In the genomic region with DNA sequence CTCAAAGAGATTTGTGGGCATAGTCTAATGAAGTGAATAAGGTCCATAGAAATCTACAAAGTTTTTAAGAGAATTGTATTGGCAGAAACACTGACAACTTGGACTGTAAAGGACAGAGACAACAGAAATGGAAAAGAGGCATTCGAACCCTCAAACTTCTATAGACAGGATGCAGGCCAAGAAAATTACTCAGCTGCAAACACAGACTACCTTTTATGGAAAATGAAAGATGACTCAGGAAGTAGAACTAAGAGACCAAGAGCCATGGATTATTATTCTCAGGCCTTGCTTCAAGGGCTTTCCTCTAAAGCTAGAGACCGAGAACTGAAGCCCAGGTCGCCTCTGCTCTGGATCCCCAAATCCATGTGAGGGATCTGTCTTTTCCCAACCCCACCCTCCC, we compare ENCODE assay signal across 24 cellular contexts. TPM values are rescaled to one million over a fixed set of nuclear protein-coding genes. Genes with fewer than 3 reads are reported as not detected.
"Had no signal": no experiment of that assay in that cellular context is flagged by ENCODE, and none has a peak within 500 bp of the region (broad histone marks: within the 10 kb centered on the region; RNA-seq: fewer than 3 reads in every experiment).

No MANE protein-coding gene starts in this region.

- H3K27me3 ChIP-seq: adrenal gland, esophagus squamous epithelium, left lung, pancreas, upper lobe of right lung had no signal

- H3K4me3 ChIP-seq: adrenal gland, coronary artery, esophagus squamous epithelium, left lung, pancreas, thoracic aorta, upper lobe of right lung had no signal

- DNase-seq: adrenal gland; effector CD4-positive, alpha-beta T cell; esophagus squamous epithelium; hippocampal formation; left lung; mammary epithelial cell; naive B cell; pancreas; stimulated activated CD4-positive, alpha-beta T cell treated with anti-CD3 and anti-CD28 coated beads, Interleukin-12 subunit alpha, Interleukin-12 subunit beta, amount 100 ng/mL, for 4 hours; stimulated activated CD4-positive, alpha-beta T cell treated with anti-CD3 and anti-CD28 coated beads, Interleukin-2, amount 100 ng/mL, for 24 hours; SW 1271; T-helper 9 cell; upper lobe of right lung had no signal

- H3K27ac ChIP-seq: adrenal gland, coronary artery, esophagus squamous epithelium, left lung, pancreas, thoracic aorta, upper lobe of right lung had no signal

- H3K9me3 Mint-ChIP-seq: central memory CD8-positive, alpha-beta T cell had no signal

- H3K27me3 Mint-ChIP-seq: central memory CD8-positive, alpha-beta T cell; naive B cell had no signal

- H3K36me3 ChIP-seq: adrenal gland, esophagus squamous epithelium, left lung, pancreas, thoracic aorta, upper lobe of right lung had no signal

- ATAC-seq: activated CD4-positive, CD25-positive, alpha-beta regulatory T cell treated with anti-CD3 and anti-CD28 coated beads, Interleukin-2, amount 50 U/mL, for 24 hours; left lung; pancreas; upper lobe of right lung had no signal

- H3K36me3 Mint-ChIP-seq: naive B cell had no signal

- H3K9me3 ChIP-seq: adrenal gland, pancreas, thoracic aorta, upper lobe of right lung had no signal

- H3K4me3 Mint-ChIP-seq: central memory CD8-positive, alpha-beta T cell had no signal

RNA-seq across cellular contexts. Expression of a gene that starts 42.1 kb away (rescaled TPM):
- total RNA-seq: activated CD8-positive, alpha-beta memory T cell treated with anti-CD3 and anti-CD28 coated beads for 36 hours; fibroblast of villous mesenchyme; glomerular endothelial cell; mononuclear cell; renal cortical epithelial cell; SK-MEL-5; upper lobe of right lung had no signal
- polyA plus RNA-seq: keratinocyte, mammary epithelial cell had no signal
